1 cellular context compared by ENCODE assay signal in genomic region chr16:69424053-69424934, GRCh38.
TF ChIP-seq lines count a peak whose summit lies in the region.

Gene CYB5B, plus strand, starts transcription at chr16:69424619. Its CDS starts 65 bp downstream, at chr16:69424684.

TF ChIP-seq in K562, 482 proteins besides CTCF, POLR2A, EP300 and RAD21 (continued from another document and continues in another):
- TF ChIP-seq BRF2 (IDR thresholded peaks at IDR 0.05; ENCODE audit: borderline replicate concordance, insufficient read depth, insufficient read length) (no peak), ZBED1 (IDR thresholded peaks at IDR 0.05) (no peak), ZNF277 (CRISPR knock-in tag; IDR thresholded peaks at IDR 0.05; ENCODE audit: borderline replicate concordance) (no peak), YY1 (IDR thresholded peaks at IDR 0.05; ENCODE audit: borderline replicate concordance in 1 of 3, control insufficient read depth in 1 of 3, extremely low read depth in 1 of 3, insufficient read depth in 3 of 3, insufficient read length in 1 of 3, insufficient replicate concordance in 2 of 3, low read depth in 1 of 3, low read length in 2 of 3) (peak; percentile 28 to 87 (median 85)), SP1 (CRISPR knock-in tag; IDR thresholded peaks at IDR 0.05) (peak; percentile 60; the same call in 1 of the 2 replicates), E2F4 (CRISPR knock-in tag; IDR thresholded peaks at IDR 0.05; ENCODE audit: low read depth) (no peak), ZSCAN29 (IDR thresholded peaks at IDR 0.05) (no peak), ZNF354B (CRISPR knock-in tag; IDR thresholded peaks at IDR 0.05) (no peak), ETS2 (tag; IDR thresholded peaks at IDR 0.05; ENCODE audit: borderline replicate concordance, poor library complexity, severe bottlenecking) (no peak), FOXJ3 (CRISPR knock-in tag; IDR thresholded peaks at IDR 0.05) (no peak), ZNF592 (IDR thresholded peaks at IDR 0.05) (no peak), FOSL1 (tag; conservative IDR thresholded peaks at IDR 0.05) (no peak), ZNF584 (CRISPR knock-in tag; IDR thresholded peaks at IDR 0.05; ENCODE audit: low read depth) (no peak), RCOR1 (IDR thresholded peaks at IDR 0.05; ENCODE audit: borderline replicate concordance in 1 of 2, low read depth in 2 of 2, low read length in 2 of 2) (peak in 1 of 2 experiments; percentile 63; a peak in 2 of 4 replicates), ATF1 (CRISPR knock-in tag; IDR thresholded peaks at IDR 0.05) (no peak), ATF1 (tag; IDR thresholded peaks at IDR 0.05) (peak; percentile 69), SAFB2 (IDR thresholded peaks at IDR 0.05; ENCODE audit: borderline replicate concordance, low read depth, low read length, severe bottlenecking) (no peak), EWSR1 (IDR thresholded peaks at IDR 0.05; ENCODE audit: borderline replicate concordance, low read depth, partially characterized antibody) (no peak), ZNF311 (CRISPR knock-in tag; IDR thresholded peaks at IDR 0.05) (no peak), NCOA2 (IDR thresholded peaks at IDR 0.05; ENCODE audit: partially characterized antibody in 2 of 2) (no peak), ZBTB17 (CRISPR knock-in tag; IDR thresholded peaks at IDR 0.05) (no peak), SMC3 (conservative IDR thresholded peaks at IDR 0.05; ENCODE audit: insufficient read depth, low read depth, low read length) (no peak), ETV1 (tag; conservative IDR thresholded peaks at IDR 0.05; ENCODE audit: low read depth) (peak; percentile 76), ZNF23 (CRISPR knock-in tag; IDR thresholded peaks at IDR 0.05) (no peak), SLC30A9 (CRISPR knock-in tag; IDR thresholded peaks at IDR 0.05) (no peak), ZNF140 (CRISPR knock-in tag; IDR thresholded peaks at IDR 0.05) (no peak), CLOCK (CRISPR knock-in tag; IDR thresholded peaks at IDR 0.05; ENCODE audit: borderline replicate concordance) (no peak), ID3 (CRISPR knock-in tag; IDR thresholded peaks at IDR 0.05) (no peak), ID3 (tag; IDR thresholded peaks at IDR 0.05) (no peak), TEAD2 (tag; IDR thresholded peaks at IDR 0.05) (no peak), GTF2F1 (IDR thresholded peaks at IDR 0.05; ENCODE audit: low read depth, low read length) (no peak), FOXK1 (CRISPR knock-in tag; IDR thresholded peaks at IDR 0.05; ENCODE audit: borderline replicate concordance) (no peak), NR2F6 (CRISPR knock-in tag; IDR thresholded peaks at IDR 0.05) (no peak), OTX1 (CRISPR knock-in tag; IDR thresholded peaks at IDR 0.05) (no peak), ZNF589 (CRISPR knock-in tag; IDR thresholded peaks at IDR 0.05; ENCODE audit: low read depth) (no peak), IRF9 (tag; IDR thresholded peaks at IDR 0.05) (no peak), RERE (CRISPR knock-in tag; IDR thresholded peaks at IDR 0.05; ENCODE audit: borderline replicate concordance) (no peak), PCBP2 (IDR thresholded peaks at IDR 0.05; ENCODE audit: low read depth, low read length, poor library complexity, severe bottlenecking) (no peak), MTA3 (IDR thresholded peaks at IDR 0.05; ENCODE audit: borderline replicate concordance) (peak; percentile 98), CTCFL (IDR thresholded peaks at IDR 0.05; ENCODE audit: borderline replicate concordance, insufficient read depth, low read depth, low read length, poor library complexity, severe bottlenecking) (no peak), ZNF12 (CRISPR knock-in tag; IDR thresholded peaks at IDR 0.05) (no peak), MAZ (CRISPR knock-in tag; conservative IDR thresholded peaks at IDR 0.05 in 1 of 2, IDR thresholded peaks at IDR 0.05 in 1 of 2) (peak in 1 of 2 experiments; percentile 51; a peak in 2 of 4 replicates), MCM5 (IDR thresholded peaks at IDR 0.05; ENCODE audit: low read depth) (no peak), ZNF79 (CRISPR knock-in tag; IDR thresholded peaks at IDR 0.05; ENCODE audit: low read depth) (no peak), ZKSCAN1 (IDR thresholded peaks at IDR 0.05; ENCODE audit: low read depth, low read length) (no peak)
